ENCODE assay signal across 16 cellular contexts in genomic region chr19:8238251-8238650, GRCh38. TPM values are rescaled to one million over a fixed set of nuclear protein-coding genes. Genes with fewer than 3 reads are reported as not detected.
DNase-seq lines count a peak whose midpoint lies in the region; ATAC-seq and TF ChIP-seq lines count a peak whose summit lies in the region.
"Had no signal": no experiment of that assay in that cellular context is flagged by ENCODE, and none has a peak within 500 bp of the region (broad histone marks: within the 10 kb centered on the region; RNA-seq: fewer than 3 reads in every experiment).

No MANE protein-coding gene starts in this region.

- peak overlapping the region in 8 of 11 experiments; percentile 16 to 65 (median 47); a peak in 11 of 22 replicates for H3K9ac ChIP-seq in BLaER1 treated with 17β-estradiol and CSF1 and Interleukin-3, amounts not matched to agents 10 nM and 100 nM

- CTCF ChIA-PET in naive thymus-derived CD4-positive, alpha-beta T cell (lab: Charles Lee), result no interaction called here

- DNase-seq in nephron progenitor cell (no peak), thyroid gland (no peak)
- DNase-seq in naive thymus-derived CD4-positive, alpha-beta T cell, result no peak
- DNase-seq: activated naive CD4-positive, alpha-beta T cell; AML-193; DMS79; hippocampal formation; left lung; MM.1S; spleen had no signal

- TF ChIP-seq POLR2A in thyroid gland (IDR thresholded peaks at IDR 0.05), result no peak

- H3K27ac Mint-ChIP-seq in IgD-negative memory B cell (peak overlapping the region in 2 of 3 donors; percentile 16 to 75), nephron progenitor cell (peak overlapping the region; percentile 72)
- H3K27ac Mint-ChIP-seq in naive thymus-derived CD4-positive, alpha-beta T cell, result peak overlapping the region in 3 of 9 donors; percentile 32 to 53 (median 36)

- no peak for TF ChIP-seq CTCF in nephron progenitor cell (IDR thresholded peaks at IDR 0.05)
- no peak for TF ChIP-seq CTCF in thyroid gland (IDR thresholded peaks at IDR 0.05)

- peaks cover 0 to 8% (median 3%) of the 10 kb centered on the region in 11 experiments; a peak in 6 of 22 replicates for H4K20me1 ChIP-seq in BLaER1 treated with 17β-estradiol and CSF1 and Interleukin-3, amounts not matched to agents 10 nM and 100 nM

- H3K4me1 Mint-ChIP-seq in IgD-negative memory B cell, result peaks cover 16 to 23% (median 20%) of the 10 kb centered on the region in 3 donors
- H3K4me1 Mint-ChIP-seq in nephron progenitor cell, result peaks cover 28% of the 10 kb centered on the region
- peaks cover 9 to 25% (median 11%) of the 10 kb centered on the region in 7 donors for H3K4me1 Mint-ChIP-seq in naive thymus-derived CD4-positive, alpha-beta T cell

- H3K27ac ChIP-seq in BLaER1 treated with 17β-estradiol and CSF1 and Interleukin-3, amounts not matched to agents 10 nM and 100 nM, result peak overlapping the region in 8 of 11 experiments; percentile 56 to 76 (median 67); a peak in 17 of 22 replicates
- H3K27ac ChIP-seq in cingulate gyrus (ENCODE audit: low read depth, low read length) (peak overlapping the region; percentile 39), thyroid gland (no peak overlapping the region)
- no peak overlapping the region for H3K27ac ChIP-seq in naive thymus-derived CD4-positive, alpha-beta T cell (ENCODE audit: low read depth, low read length)
- H3K27ac ChIP-seq: epithelial cell of prostate, left lung had no signal

- no peak overlapping the region for H3K4me3 ChIP-seq in BLaER1 treated with 17β-estradiol and CSF1 and Interleukin-3, amounts not matched to agents 10 nM and 100 nM
- H3K4me3 ChIP-seq in thyroid gland (replicated peaks in 1 of 3), result no peak overlapping the region
- H3K4me3 ChIP-seq in naive thymus-derived CD4-positive, alpha-beta T cell (ENCODE audit: low read length), result no peak overlapping the region
- H3K4me3 ChIP-seq: left lung, spleen had no signal

- H3K27me3 ChIP-seq in BLaER1 treated with 17β-estradiol and CSF1 and Interleukin-3, amounts not matched to agents 10 nM and 100 nM, result no peaks in the 10 kb centered on the region
- no peaks in the 10 kb centered on the region for H3K27me3 ChIP-seq in thyroid gland
- no peaks in the 10 kb centered on the region for H3K27me3 ChIP-seq in naive thymus-derived CD4-positive, alpha-beta T cell (ENCODE audit: control insufficient read depth in 2 of 2, insufficient read depth in 2 of 2, low read length in 2 of 2)
- H3K27me3 ChIP-seq: left lung, spleen had no signal

- peaks cover 43 to 67% (median 60%) of the 10 kb centered on the region in 10 experiments for H3K4me1 ChIP-seq in BLaER1 treated with 17β-estradiol and CSF1 and Interleukin-3, amounts not matched to agents 10 nM and 100 nM
- H3K4me1 ChIP-seq in thyroid gland, result peaks cover 18 to 22% of the 10 kb centered on the region in 2 donors
- H3K4me1 ChIP-seq in naive thymus-derived CD4-positive, alpha-beta T cell (ENCODE audit: control insufficient read depth in 2 of 2, insufficient read depth in 2 of 2, low read length in 2 of 2), result peaks cover 8 to 15% of the 10 kb centered on the region in 2 donors

- H3K4me2 ChIP-seq in BLaER1 treated with 17β-estradiol and CSF1 and Interleukin-3, amounts not matched to agents 10 nM and 100 nM, result peak overlapping the region; percentile 17 to 72 (median 59)

- H3K9me3 ChIP-seq in BLaER1 treated with 17β-estradiol and CSF1 and Interleukin-3, amounts not matched to agents 10 nM and 100 nM (replicated peaks in 1 of 11), result peaks cover 9 to 22% (median 16%) of the 10 kb centered on the region in 11 experiments
- no peaks in the 10 kb centered on the region for H3K9me3 ChIP-seq in thyroid gland
- peaks cover 0 to 12% (median 0%) of the 10 kb centered on the region in 3 experiments for H3K9me3 ChIP-seq in naive thymus-derived CD4-positive, alpha-beta T cell (ENCODE audit: control insufficient read depth in 2 of 3, low read length in 3 of 3)

- intact Hi-C loops in thyroid gland (cut with DNase I), result no loop called here
- intact Hi-C loops in naive thymus-derived CD4-positive, alpha-beta T cell (cut with micrococcal nuclease), result no loop called here

- no peak for ATAC-seq in naive thymus-derived CD4-positive, alpha-beta T cell
- ATAC-seq in HG02642 (IDR thresholded peaks at IDR 0.05; ENCODE audit: poor library complexity, unreplicated experiment), result no peak
- ATAC-seq in HG03025 (IDR thresholded peaks at IDR 0.05; ENCODE audit: low FRiP score, unreplicated experiment), result no peak
- ATAC-seq: left lung had no signal

- H3K36me3 Mint-ChIP-seq in IgD-negative memory B cell (peaks cover 2% of the 10 kb centered on the region), nephron progenitor cell (ENCODE audit: low read depth) (peaks cover 42% of the 10 kb centered on the region)
- peaks cover 0 to 32% (median 11%) of the 10 kb centered on the region in 5 donors for H3K36me3 Mint-ChIP-seq in naive thymus-derived CD4-positive, alpha-beta T cell

- 90 to 96% methylated on average over 1 of the region's 1 CpG for WGBS in thyroid gland, 2 donors

- H3K9me3 Mint-ChIP-seq in IgD-negative memory B cell (peaks cover 0 to 3% (median 0%) of the 10 kb centered on the region in 3 donors), nephron progenitor cell (peaks cover 27% of the 10 kb centered on the region)
- H3K9me3 Mint-ChIP-seq in naive thymus-derived CD4-positive, alpha-beta T cell, result peaks cover 0 to 14% (median 6%) of the 10 kb centered on the region in 11 donors

- POLR2A ChIA-PET in naive thymus-derived CD4-positive, alpha-beta T cell (lab: Charles Lee), result no interaction called here

- H3K4me3 Mint-ChIP-seq in IgD-negative memory B cell (peak overlapping the region in 2 of 4 donors; percentile 8 to 41), nephron progenitor cell (no peak overlapping the region)
- no peak overlapping the region for H3K4me3 Mint-ChIP-seq in naive thymus-derived CD4-positive, alpha-beta T cell

- peaks cover 3 to 28% (median 18%) of the 10 kb centered on the region in 11 experiments; a peak in 21 of 22 replicates for H3K36me3 ChIP-seq in BLaER1 treated with 17β-estradiol and CSF1 and Interleukin-3, amounts not matched to agents 10 nM and 100 nM
- H3K36me3 ChIP-seq in thyroid gland, result no peaks in the 10 kb centered on the region
- peaks cover 0 to 5% (median 0%) of the 10 kb centered on the region in 3 experiments for H3K36me3 ChIP-seq in naive thymus-derived CD4-positive, alpha-beta T cell (ENCODE audit: control insufficient read depth in 2 of 3, insufficient read depth in 3 of 3, low read length in 3 of 3)
- H3K36me3 ChIP-seq: left lung had no signal

- no peaks in the 10 kb centered on the region for H3K27me3 Mint-ChIP-seq in IgD-negative memory B cell
- peaks cover 3% of the 10 kb centered on the region for H3K27me3 Mint-ChIP-seq in nephron progenitor cell (ENCODE audit: low read depth, poor library complexity)
- H3K27me3 Mint-ChIP-seq in naive thymus-derived CD4-positive, alpha-beta T cell, result no peaks in the 10 kb centered on the region

RNA-seq across cellular contexts. Expression of gene CERS4, which starts 29.1 kb away (rescaled TPM):
- 38.0 TPM for polyA plus RNA-seq in IgD-negative memory B cell
- 100 to 1,000 TPM; 123 to 175 (median 144) TPM for total RNA-seq in thyroid gland
- 10 to 100 TPM; 17.2 to 32.4 (median 27.4) TPM for total RNA-seq in naive thymus-derived CD4-positive, alpha-beta T cell
- 10 to 100 TPM; 11.2 to 12.3 TPM for polyA plus RNA-seq in naive thymus-derived CD4-positive, alpha-beta T cell

Comparison
In these comparisons a context has a peak if more than half of its experiments do, and no peak if none do; other contexts are left out.
1. H3K27ac ChIP-seq: peak in BLaER1 treated with 17β-estradiol and CSF1 and Interleukin-3, amounts not matched to agents 10 nM and 100 nM (8 of 11) and cingulate gyrus (single experiment); none in thyroid gland (0 of 3) and naive thymus-derived CD4-positive, alpha-beta T cell (single experiment).